In the genomic region with DNA sequence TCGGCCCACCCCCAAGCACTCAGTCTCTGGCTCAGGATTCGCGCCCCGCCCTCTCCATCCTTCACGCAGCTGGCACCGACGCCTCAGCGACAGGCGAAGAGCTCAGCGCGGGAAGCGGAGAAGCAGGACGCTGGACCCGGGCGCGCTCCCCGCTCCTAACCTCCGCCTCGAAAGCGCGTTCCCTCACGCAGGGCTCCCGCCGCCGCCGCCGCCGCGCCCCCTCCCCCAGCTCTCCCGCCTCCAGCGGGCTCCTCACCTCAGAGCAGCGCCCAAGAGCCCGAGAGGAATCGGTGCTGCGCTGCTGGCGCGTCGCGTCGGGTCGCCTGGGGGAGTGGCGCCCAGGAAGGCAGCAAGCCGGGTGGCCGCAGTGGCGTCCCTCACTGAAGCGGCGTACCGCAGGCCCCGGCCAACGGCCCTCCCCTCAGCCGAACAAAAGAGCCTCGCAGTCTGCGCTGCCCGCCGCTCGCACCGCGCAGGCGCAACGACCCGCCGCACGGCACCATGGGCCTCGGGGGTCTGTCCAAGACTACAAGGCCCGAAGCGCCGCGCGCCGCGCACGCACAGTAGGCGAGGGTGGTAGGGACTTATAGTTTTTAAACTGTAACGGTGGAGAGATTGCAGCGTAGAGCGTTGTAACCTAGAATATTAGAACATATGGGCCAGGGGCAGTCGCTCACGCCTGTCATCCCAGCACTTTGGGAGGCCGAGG, we compare ENCODE assay signal across 8 cellular contexts. TPM values are rescaled to one million over a fixed set of nuclear protein-coding genes. Genes with fewer than 3 reads are reported as not detected.
DNase-seq lines count a peak whose midpoint lies in the region; ATAC-seq and TF ChIP-seq lines count a peak whose summit lies in the region.

A gene (minus strand): TSS at position 467 of the 709 bp plus-strand sequence. CDS start 24,474 bp downstream, outside the sequence.

- peak within 1 kb of the TSS; percentile 77 to 98 for H3K4me3 ChIP-seq in left lung

- peak; percentile 91 for ATAC-seq in GM19395 (IDR thresholded peaks at IDR 0.05; ENCODE audit: unreplicated experiment)
- ATAC-seq in HG03558 (IDR thresholded peaks at IDR 0.05; ENCODE audit: extremely low read depth, unreplicated experiment) = peak; percentile 72
- peak; percentile 98 for ATAC-seq in left lung

- peak; percentile 88 for DNase-seq in CD14-positive monocyte (ENCODE audit: low spot score)
- DNase-seq in NCI-H748 treated with DMSO at 0.1 percent for 48 hours (lab: John Stamatoyannopoulos, UW) = peak; percentile 74
- peak; percentile 82 to 90 for DNase-seq in activated CD4-positive, alpha-beta T cell treated with anti-CD3 and anti-CD28 coated beads, Interleukin-2, amount 50 U/mL, for 24 hours (ENCODE audit: low read depth in 1 of 2, low spot score in 1 of 2)
- DNase-seq in left lung = peak; percentile 96 to 99
- peak; percentile 90 for DNase-seq in stimulated activated CD4-positive, alpha-beta T cell treated with anti-CD3 and anti-CD28 coated beads, Interleukin-2, amount 100 ng/mL, for 4 hours (ENCODE audit: low read depth)

- peaks cover 0 to 6% (median 0%) of the 10 kb centered on the region in 3 donors for H3K27me3 Mint-ChIP-seq in CD14-positive monocyte (ENCODE audit: low read depth in 3 of 3)
- no peaks in the 10 kb centered on the region for H3K27me3 Mint-ChIP-seq in dendritic cell treated with granulocyte-macrophage colony-stimulating factor and Interleukin-4, amounts not matched to agents 40 ng/mL and 50 ng/mL, for 4 days

- H3K27ac Mint-ChIP-seq in CD14-positive monocyte = peak within 1 kb of the TSS; percentile 64 to 87 (median 85)
- H3K27ac Mint-ChIP-seq in dendritic cell treated with granulocyte-macrophage colony-stimulating factor and Interleukin-4, amounts not matched to agents 40 ng/mL and 50 ng/mL, for 4 days = peak within 1 kb of the TSS; percentile 95

- peak within 1 kb of the TSS; percentile 77 to 89 for H3K27ac ChIP-seq in left lung

- H3K4me1 ChIP-seq in left lung = peaks cover 0 to 36% of the 10 kb centered on the region in 2 donors

- no peaks in the 10 kb centered on the region for H3K36me3 ChIP-seq in left lung

- intact Hi-C loops in CD14-positive monocyte (cut with micrococcal nuclease) (loop anchor here in 1 of 2 donors (5.0 to 10.0 kb wide), 2 partner anchors 54 to 126 kb away; a partner anchor contains a TSS), left lung (cut with DNase I) (no loop called here)
- intact Hi-C loops in dendritic cell treated with granulocyte-macrophage colony-stimulating factor and Interleukin-4, amounts not matched to agents 40 ng/mL and 50 ng/mL, for 4 days (cut with micrococcal nuclease) = no loop called here

- peaks cover 0 to 4% of the 10 kb centered on the region in 2 donors for H3K9me3 ChIP-seq in left lung

- no peak for TF ChIP-seq CTCF in CD14-positive monocyte (IDR thresholded peaks at IDR 0.05)
- no peak for TF ChIP-seq CTCF in left lung (IDR thresholded peaks at IDR 0.05)

- peaks cover 0 to 13% (median 7%) of the 10 kb centered on the region in 7 donors for H3K9me3 Mint-ChIP-seq in CD14-positive monocyte
- H3K9me3 Mint-ChIP-seq in dendritic cell treated with granulocyte-macrophage colony-stimulating factor and Interleukin-4, amounts not matched to agents 40 ng/mL and 50 ng/mL, for 4 days = no peaks in the 10 kb centered on the region

- peaks cover 41% of the 10 kb centered on the region for H3K4me1 Mint-ChIP-seq in CD14-positive monocyte
- peaks cover 58% of the 10 kb centered on the region for H3K4me1 Mint-ChIP-seq in dendritic cell treated with granulocyte-macrophage colony-stimulating factor and Interleukin-4, amounts not matched to agents 40 ng/mL and 50 ng/mL, for 4 days (ENCODE audit: low read depth)

- H3K27me3 ChIP-seq in left lung = no peaks in the 10 kb centered on the region

- peaks cover 2 to 4% of the 10 kb centered on the region in 2 donors for H3K36me3 Mint-ChIP-seq in CD14-positive monocyte
- peaks cover 27% of the 10 kb centered on the region for H3K36me3 Mint-ChIP-seq in dendritic cell treated with granulocyte-macrophage colony-stimulating factor and Interleukin-4, amounts not matched to agents 40 ng/mL and 50 ng/mL, for 4 days (ENCODE audit: low read depth)

- peak within 1 kb of the TSS; percentile 89 to 94 for H3K4me3 Mint-ChIP-seq in CD14-positive monocyte
- peak within 1 kb of the TSS; percentile 96 for H3K4me3 Mint-ChIP-seq in dendritic cell treated with granulocyte-macrophage colony-stimulating factor and Interleukin-4, amounts not matched to agents 40 ng/mL and 50 ng/mL, for 4 days

RNA-seq across cellular contexts. Expression of the gene that starts here (rescaled TPM):
- polyA plus RNA-seq in CD14-positive monocyte = 10 to 100 TPM; 12.5 to 18.2 TPM
- 10 to 100 TPM; 43.0 to 53.8 TPM for total RNA-seq in left lung

Comparison
In these comparisons a context has a peak if more than half of its experiments do, and no peak if none do; other contexts are left out.
1. Peak in every context shown above with its lines: DNase-seq, ATAC-seq, H3K4me3 ChIP-seq and H3K27ac ChIP-seq.